13 cellular contexts compared by ENCODE assay signal in genomic region chr1:234862360-234862943, GRCh38.
DNase-seq lines count a peak whose midpoint lies in the region; ATAC-seq, FAIRE-seq and TF ChIP-seq lines count a peak whose summit lies in the region.
"Had no signal": no experiment of that assay in that cellular context is flagged by ENCODE, and none has a peak within 500 bp of the region (broad histone marks: within the 10 kb centered on the region; RNA-seq: fewer than 3 reads in every experiment).

No MANE protein-coding gene starts in this region.

- CTCF ChIA-PET in K562 (lab: Yijun Ruan, JAX; ENCODE audit: low intra/inter-chr PET ratio): interaction anchor here (0.6 kb wide), 1 partner anchor 413 kb away, joined by 3 read pairs; no protein-coding TSS in a partner anchor
- CTCF ChIA-PET in CD4-positive, alpha-beta memory T cell (lab: Charles Lee; ENCODE audit: partially characterized antibody): no interaction called here

- H4K20me1 ChIP-seq in K562 (replicated peaks; ENCODE audit: control insufficient read depth, insufficient read depth, low read length): no peaks in the 10 kb centered on the region

- 52% methylated on average over 7 of the region's 7 CpGs for WGBS in K562 (ENCODE audit: insufficient coverage, low coverage, missing lambda C conversion rate)
- WGBS in right cardiac atrium: 47% methylated on average over 7 of the region's 7 CpGs

- peaks cover 5 to 14% (median 10%) of the 10 kb centered on the region in 4 donors for H3K4me1 Mint-ChIP-seq in CD4-positive, alpha-beta memory T cell

- no peaks in the 10 kb centered on the region for H3K79me2 ChIP-seq in K562 (ENCODE audit: control insufficient read depth, insufficient read depth, low read length)

- FAIRE-seq in K562 (lab: Jason Lieb, UNC): no peak

- TF ChIP-seq CTCF in 22Rv1 (IDR thresholded peaks at IDR 0.05) (no peak), K562 (IDR thresholded peaks at IDR 0.05 in 2 of 3, conservative IDR thresholded peaks at IDR 0.05 in 1 of 3; ENCODE audit: insufficient read depth in 2 of 3, low read depth in 1 of 3, low read length in 3 of 3) (no peak)

- POLR2A ChIA-PET in K562 (lab: Yijun Ruan, JAX): interaction anchor here (1.1 to 1.2 kb wide), 4 partner anchors 9 to 256 kb away, joined by 3 to 4 read pairs (median 4); no protein-coding TSS in a partner anchor
- POLR2A ChIA-PET in CD4-positive, alpha-beta memory T cell (lab: Charles Lee; ENCODE audit: partially characterized antibody): no interaction called here

- H3K4me3 ChIP-seq in K562: no peak overlapping the region
- no peak overlapping the region for H3K4me3 ChIP-seq in right cardiac atrium (ENCODE audit: low read length)
- no peak overlapping the region for H3K4me3 ChIP-seq in CD4-positive, alpha-beta memory T cell (ENCODE audit: low read length in 2 of 2)

- H3K36me3 ChIP-seq in K562 (ENCODE audit: control insufficient read depth, insufficient read depth, low read length): no peaks in the 10 kb centered on the region
- H3K36me3 ChIP-seq in CD4-positive, alpha-beta memory T cell (ENCODE audit: insufficient read depth, low read length): no peaks in the 10 kb centered on the region

- H3K9me1 ChIP-seq in K562 (ENCODE audit: control insufficient read depth, insufficient read depth, low read length): no peaks in the 10 kb centered on the region

- no peak overlapping the region for H3K27ac Mint-ChIP-seq in CD4-positive, alpha-beta memory T cell
- H3K27ac Mint-ChIP-seq: activated B cell treated with CpG ODN at 0.5 μM for 24 hours had no signal

- intact Hi-C loops in K562 (cut with micrococcal nuclease): loop anchor here (10.0 kb wide), 1 partner anchor 488 kb away; the partner anchor contains the start of gene COA6
- intact Hi-C loops in right cardiac atrium (cut with DNase I): loop anchor here in 1 of 4 donors (10.0 kb wide), 2 partner anchors 112 to 212 kb away; no protein-coding TSS in a partner anchor
- intact Hi-C loops in CD4-positive, alpha-beta memory T cell (cut with micrococcal nuclease): loop anchor here (5.0 kb wide), 1 partner anchor 265 kb away; no protein-coding TSS in a partner anchor

- peaks cover 21 to 36% of the 10 kb centered on the region in 2 experiments; a peak in 4 of 5 replicates for H3K4me1 ChIP-seq in K562 (replicated peaks in 1 of 2; ENCODE audit: control insufficient read depth in 2 of 2, insufficient read depth in 2 of 2, low read length in 2 of 2)
- peaks cover 19% of the 10 kb centered on the region for H3K4me1 ChIP-seq in right cardiac atrium (ENCODE audit: control insufficient read depth, insufficient read depth, low read length)
- peaks cover 4% of the 10 kb centered on the region for H3K4me1 ChIP-seq in CD4-positive, alpha-beta memory T cell (ENCODE audit: insufficient read depth, low read length)

- TF ChIP-seq POLR2A in K562 (conservative IDR thresholded peaks at IDR 0.05): no peak

- no TSS peak for BruUV-seq in K562 (replicated peaks; lab: Mats Ljungman, UMichigan)

- no peaks in the 10 kb centered on the region for H3K36me3 Mint-ChIP-seq in CD4-positive, alpha-beta memory T cell
- H3K36me3 Mint-ChIP-seq: natural killer cell treated with Interleukin-12 subunit alpha and Interleukin-12 subunit beta and Interleukin-15 and Interleukin-18, amount 100 ng/mL, for 72 hours had no signal

- no peaks in the 10 kb centered on the region for H3K27me3 Mint-ChIP-seq in CD4-positive, alpha-beta memory T cell
- H3K27me3 Mint-ChIP-seq: activated B cell treated with CpG ODN at 0.5 μM for 24 hours; natural killer cell treated with Interleukin-12 subunit alpha and Interleukin-12 subunit beta and Interleukin-15 and Interleukin-18, amount 100 ng/mL, for 72 hours had no signal

- H3K27ac ChIP-seq in 22Rv1 (peak overlapping the region; percentile 73), K562 (ENCODE audit: extremely low read depth, low read depth, low read length) (no peak overlapping the region), right cardiac atrium (ENCODE audit: low read length) (peak overlapping the region; percentile 81)
- H3K27ac ChIP-seq in CD4-positive, alpha-beta memory T cell (ENCODE audit: low read depth, low read length): no peak overlapping the region
- H3K27ac ChIP-seq: KMS-11 had no signal

- ATAC-seq in K562 (no peak), right cardiac atrium (peak in 1 of 2 donors; percentile 7), GM19351 (IDR thresholded peaks at IDR 0.05; ENCODE audit: unreplicated experiment) (no peak), HG03097 (IDR thresholded peaks at IDR 0.05; ENCODE audit: low FRiP score, unreplicated experiment) (no peak), HG03571 (IDR thresholded peaks at IDR 0.05; ENCODE audit: unreplicated experiment) (no peak)
- ATAC-seq: natural killer cell treated with Interleukin-12 subunit alpha and Interleukin-12 subunit beta and Interleukin-15 and Interleukin-18, amount 100 ng/mL, for 72 hours had no signal

- no peak for TF ChIP-seq RAD21 in K562 (CRISPR knock-in tag; conservative IDR thresholded peaks at IDR 0.05 in 1 of 2, IDR thresholded peaks at IDR 0.05 in 1 of 2)

- no peak overlapping the region for H3K4me3 Mint-ChIP-seq in CD4-positive, alpha-beta memory T cell
- H3K4me3 Mint-ChIP-seq: activated B cell treated with CpG ODN at 0.5 μM for 24 hours; natural killer cell treated with Interleukin-12 subunit alpha and Interleukin-12 subunit beta and Interleukin-15 and Interleukin-18, amount 100 ng/mL, for 72 hours had no signal

- 0 out of 2 replicates have a peak overlapping the region, but pooled peaks have one; percentile 27 for H2AFZ ChIP-seq in K562 (ENCODE audit: low read depth, low read length)

- H3K27me3 ChIP-seq in K562 (ENCODE audit: control insufficient read depth in 2 of 2, insufficient read depth in 2 of 2, low read length in 2 of 2): no peaks in the 10 kb centered on the region
- no peaks in the 10 kb centered on the region for H3K27me3 ChIP-seq in right cardiac atrium (ENCODE audit: control insufficient read depth, insufficient read depth)
- H3K27me3 ChIP-seq in CD4-positive, alpha-beta memory T cell (ENCODE audit: insufficient read depth, low read length): no peaks in the 10 kb centered on the region

- no peak overlapping the region for H3K4me2 ChIP-seq in K562 (ENCODE audit: insufficient read depth, low read length)
- H3K4me2 ChIP-seq: KMS-11 had no signal

- peaks cover 9% of the 10 kb centered on the region for H3K9me3 ChIP-seq in K562 (replicated peaks; ENCODE audit: control insufficient read depth, insufficient read depth, low read depth, low read length)
- no peaks in the 10 kb centered on the region for H3K9me3 ChIP-seq in right cardiac atrium (ENCODE audit: control insufficient read depth, low read length)
- no peaks in the 10 kb centered on the region for H3K9me3 ChIP-seq in CD4-positive, alpha-beta memory T cell (ENCODE audit: control insufficient read depth in 1 of 2, low read length in 2 of 2)

- DNase-seq in K562 (ENCODE audit: extremely low read depth in 1 of 4, low spot score in 3 of 4) (no peak), right cardiac atrium (no peak), putamen (ENCODE audit: low spot score) (peak; percentile 20)
- no peak for DNase-seq in CD4-positive, alpha-beta memory T cell
- DNase-seq: ACHN, activated B cell treated with CpG ODN at 0.5 μM for 24 hours, NCI-H226 had no signal

- no peak for TF ChIP-seq EP300 in K562 (IDR thresholded peaks at IDR 0.05; ENCODE audit: low read length)

- in situ Hi-C loops in K562 (cut with MboI): no loop called here

- H3K9ac ChIP-seq in K562 (ENCODE audit: insufficient read depth in 1 of 2, low read depth in 2 of 2, low read length in 2 of 2): peak overlapping the region in 1 of 2 experiments; percentile 38; a peak in 1 of 4 replicates
- H3K9ac ChIP-seq: KMS-11 had no signal

- H3K9me3 Mint-ChIP-seq in CD4-positive, alpha-beta memory T cell: peaks cover 0 to 4% (median 0%) of the 10 kb centered on the region in 8 donors
- H3K9me3 Mint-ChIP-seq: activated B cell treated with CpG ODN at 0.5 μM for 24 hours; natural killer cell treated with Interleukin-12 subunit alpha and Interleukin-12 subunit beta and Interleukin-15 and Interleukin-18, amount 100 ng/mL, for 72 hours had no signal

TF ChIP-seq in K562, 482 proteins besides CTCF, POLR2A, EP300 and RAD21:
- TF ChIP-seq ZNF589 (CRISPR knock-in tag; IDR thresholded peaks at IDR 0.05; ENCODE audit: low read depth) (0 out of 2 replicates have a peak, but pooled peaks have one; percentile 15), NCOA4 (IDR thresholded peaks at IDR 0.05; ENCODE audit: partially characterized antibody) (no peak)

Comparison
In these comparisons a context has a peak if more than half of its experiments do, and no peak if none do; other contexts are left out.
1. H3K27ac ChIP-seq: peak in 22Rv1 (single experiment) and right cardiac atrium (single experiment); none in K562 (single experiment) and CD4-positive, alpha-beta memory T cell (single experiment).